Comparison of ENCODE assay signal across 1 cellular context in the genomic region with DNA sequence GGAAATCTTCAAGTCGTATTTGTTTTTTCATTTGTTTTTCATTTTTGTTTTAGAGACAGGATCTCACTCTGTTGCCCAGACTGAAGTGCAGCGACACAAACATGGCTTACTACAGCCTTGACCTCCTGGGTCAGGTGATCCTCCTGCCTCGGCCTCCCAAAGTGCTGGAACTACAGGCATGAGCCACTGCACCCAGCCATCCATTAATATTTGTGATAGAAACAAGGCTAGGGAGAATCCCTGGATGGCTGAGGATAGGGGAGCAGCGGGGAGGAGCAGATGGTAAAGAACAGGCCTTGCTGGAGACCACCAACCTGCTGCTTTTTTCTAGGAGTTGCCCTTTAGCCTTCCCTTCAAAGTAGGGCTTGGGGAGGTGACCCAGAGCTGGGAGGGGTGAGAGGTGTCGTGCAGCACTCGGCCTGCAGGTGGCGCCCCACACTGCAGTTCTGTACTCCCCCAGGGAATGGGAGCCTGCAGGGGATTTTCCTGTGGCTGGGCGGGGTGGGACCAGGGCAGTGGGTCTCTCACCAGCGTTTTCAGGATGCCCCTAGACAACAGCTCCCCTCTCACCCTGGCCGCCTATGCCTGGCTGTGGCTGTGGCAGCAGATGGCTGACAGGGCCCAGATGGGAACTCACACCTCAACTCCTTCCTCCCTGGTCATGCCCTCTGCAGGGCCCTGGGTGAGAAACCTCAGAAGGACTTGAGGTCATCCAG.
A peak's percentile ranks its signal among the peaks of the same experiment; 100 is the strongest.
TF ChIP-seq lines count a peak whose summit lies in the region.

No MANE protein-coding gene starts in this region.

TF ChIP-seq in K562, 482 proteins besides CTCF, POLR2A, EP300 and RAD21 (continued from another document and continues in another):
- TF ChIP-seq, protein P1, sequence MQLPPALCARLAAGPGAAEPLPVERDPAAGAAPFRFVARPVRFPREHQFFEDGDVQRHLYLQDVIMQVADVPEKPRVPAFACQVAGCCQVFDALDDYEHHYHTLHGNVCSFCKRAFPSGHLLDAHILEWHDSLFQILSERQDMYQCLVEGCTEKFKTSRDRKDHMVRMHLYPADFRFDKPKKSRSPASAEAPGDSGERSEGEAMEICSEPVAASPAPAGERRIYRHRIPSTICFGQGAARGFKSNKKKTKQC (CRISPR knock-in tag; IDR thresholded peaks at IDR 0.05) = 0 out of 2 replicates have a peak, but pooled peaks have one; percentile 19
- TF ChIP-seq ATF7 (IDR thresholded peaks at IDR 0.05) = 0 out of 2 replicates have a peak, but pooled peaks have one; percentile 18
- TF ChIP-seq, protein P2, sequence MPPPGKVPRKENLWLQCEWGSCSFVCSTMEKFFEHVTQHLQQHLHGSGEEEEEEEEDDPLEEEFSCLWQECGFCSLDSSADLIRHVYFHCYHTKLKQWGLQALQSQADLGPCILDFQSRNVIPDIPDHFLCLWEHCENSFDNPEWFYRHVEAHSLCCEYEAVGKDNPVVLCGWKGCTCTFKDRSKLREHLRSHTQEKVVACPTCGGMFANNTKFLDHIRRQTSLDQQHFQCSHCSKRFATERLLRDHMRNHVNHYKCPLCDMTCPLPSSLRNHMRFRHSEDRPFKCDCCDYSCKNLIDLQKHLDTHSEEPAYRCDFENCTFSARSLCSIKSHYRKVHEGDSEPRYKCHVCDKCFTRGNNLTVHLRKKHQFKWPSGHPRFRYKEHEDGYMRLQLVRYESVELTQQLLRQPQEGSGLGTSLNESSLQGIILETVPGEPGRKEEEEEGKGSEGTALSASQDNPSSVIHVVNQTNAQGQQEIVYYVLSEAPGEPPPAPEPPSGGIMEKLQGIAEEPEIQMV (tag; conservative IDR thresholded peaks at IDR 0.05; ENCODE audit: low read depth) = no peak
- TF ChIP-seq ESRRA (IDR thresholded peaks at IDR 0.05; ENCODE audit: borderline replicate concordance, low read depth) = peak; percentile 83
- TF ChIP-seq, protein P3, sequence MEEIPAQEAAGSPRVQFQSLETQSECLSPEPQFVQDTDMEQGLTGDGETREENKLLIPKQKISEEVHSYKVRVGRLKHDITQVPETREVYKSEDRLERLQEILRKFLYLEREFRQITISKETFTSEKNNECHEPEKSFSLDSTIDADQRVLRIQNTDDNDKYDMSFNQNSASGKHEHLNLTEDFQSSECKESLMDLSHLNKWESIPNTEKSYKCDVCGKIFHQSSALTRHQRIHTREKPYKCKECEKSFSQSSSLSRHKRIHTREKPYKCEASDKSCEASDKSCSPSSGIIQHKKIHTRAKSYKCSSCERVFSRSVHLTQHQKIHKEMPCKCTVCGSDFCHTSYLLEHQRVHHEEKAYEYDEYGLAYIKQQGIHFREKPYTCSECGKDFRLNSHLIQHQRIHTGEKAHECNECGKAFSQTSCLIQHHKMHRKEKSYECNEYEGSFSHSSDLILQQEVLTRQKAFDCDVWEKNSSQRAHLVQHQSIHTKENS (CRISPR knock-in tag; IDR thresholded peaks at IDR 0.05) = no peak
- TF ChIP-seq, protein P4, sequence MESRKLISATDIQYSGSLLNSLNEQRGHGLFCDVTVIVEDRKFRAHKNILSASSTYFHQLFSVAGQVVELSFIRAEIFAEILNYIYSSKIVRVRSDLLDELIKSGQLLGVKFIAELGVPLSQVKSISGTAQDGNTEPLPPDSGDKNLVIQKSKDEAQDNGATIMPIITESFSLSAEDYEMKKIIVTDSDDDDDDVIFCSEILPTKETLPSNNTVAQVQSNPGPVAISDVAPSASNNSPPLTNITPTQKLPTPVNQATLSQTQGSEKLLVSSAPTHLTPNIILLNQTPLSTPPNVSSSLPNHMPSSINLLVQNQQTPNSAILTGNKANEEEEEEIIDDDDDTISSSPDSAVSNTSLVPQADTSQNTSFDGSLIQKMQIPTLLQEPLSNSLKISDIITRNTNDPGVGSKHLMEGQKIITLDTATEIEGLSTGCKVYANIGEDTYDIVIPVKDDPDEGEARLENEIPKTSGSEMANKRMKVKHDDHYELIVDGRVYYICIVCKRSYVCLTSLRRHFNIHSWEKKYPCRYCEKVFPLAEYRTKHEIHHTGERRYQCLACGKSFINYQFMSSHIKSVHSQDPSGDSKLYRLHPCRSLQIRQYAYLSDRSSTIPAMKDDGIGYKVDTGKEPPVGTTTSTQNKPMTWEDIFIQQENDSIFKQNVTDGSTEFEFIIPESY (CRISPR knock-in tag; IDR thresholded peaks at IDR 0.05) = 0 out of 2 replicates have a peak, but pooled peaks have one; percentile 16
- TF ChIP-seq, protein P5, sequence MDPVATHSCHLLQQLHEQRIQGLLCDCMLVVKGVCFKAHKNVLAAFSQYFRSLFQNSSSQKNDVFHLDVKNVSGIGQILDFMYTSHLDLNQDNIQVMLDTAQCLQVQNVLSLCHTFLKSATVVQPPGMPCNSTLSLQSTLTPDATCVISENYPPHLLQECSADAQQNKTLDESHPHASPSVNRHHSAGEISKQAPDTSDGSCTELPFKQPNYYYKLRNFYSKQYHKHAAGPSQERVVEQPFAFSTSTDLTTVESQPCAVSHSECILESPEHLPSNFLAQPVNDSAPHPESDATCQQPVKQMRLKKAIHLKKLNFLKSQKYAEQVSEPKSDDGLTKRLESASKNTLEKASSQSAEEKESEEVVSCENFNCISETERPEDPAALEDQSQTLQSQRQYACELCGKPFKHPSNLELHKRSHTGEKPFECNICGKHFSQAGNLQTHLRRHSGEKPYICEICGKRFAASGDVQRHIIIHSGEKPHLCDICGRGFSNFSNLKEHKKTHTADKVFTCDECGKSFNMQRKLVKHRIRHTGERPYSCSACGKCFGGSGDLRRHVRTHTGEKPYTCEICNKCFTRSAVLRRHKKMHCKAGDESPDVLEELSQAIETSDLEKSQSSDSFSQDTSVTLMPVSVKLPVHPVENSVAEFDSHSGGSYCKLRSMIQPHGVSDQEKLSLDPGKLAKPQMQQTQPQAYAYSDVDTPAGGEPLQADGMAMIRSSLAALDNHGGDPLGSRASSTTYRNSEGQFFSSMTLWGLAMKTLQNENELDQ (CRISPR knock-in tag; IDR thresholded peaks at IDR 0.05; ENCODE audit: borderline replicate concordance) = 0 out of 2 replicates have a peak, but pooled peaks have one; percentile 39
- TF ChIP-seq, protein P6, sequence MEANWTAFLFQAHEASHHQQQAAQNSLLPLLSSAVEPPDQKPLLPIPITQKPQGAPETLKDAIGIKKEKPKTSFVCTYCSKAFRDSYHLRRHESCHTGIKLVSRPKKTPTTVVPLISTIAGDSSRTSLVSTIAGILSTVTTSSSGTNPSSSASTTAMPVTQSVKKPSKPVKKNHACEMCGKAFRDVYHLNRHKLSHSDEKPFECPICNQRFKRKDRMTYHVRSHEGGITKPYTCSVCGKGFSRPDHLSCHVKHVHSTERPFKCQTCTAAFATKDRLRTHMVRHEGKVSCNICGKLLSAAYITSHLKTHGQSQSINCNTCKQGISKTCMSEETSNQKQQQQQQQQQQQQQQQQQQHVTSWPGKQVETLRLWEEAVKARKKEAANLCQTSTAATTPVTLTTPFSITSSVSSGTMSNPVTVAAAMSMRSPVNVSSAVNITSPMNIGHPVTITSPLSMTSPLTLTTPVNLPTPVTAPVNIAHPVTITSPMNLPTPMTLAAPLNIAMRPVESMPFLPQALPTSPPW (CRISPR knock-in tag; IDR thresholded peaks at IDR 0.05) = peak; percentile 63
- no peak for TF ChIP-seq ZNF57 (CRISPR knock-in tag; IDR thresholded peaks at IDR 0.05)
- no peak for TF ChIP-seq MTF1 (CRISPR knock-in tag; IDR thresholded peaks at IDR 0.05; ENCODE audit: borderline replicate concordance)
- TF ChIP-seq E2F3 (CRISPR knock-in tag; IDR thresholded peaks at IDR 0.05) = 0 out of 2 replicates have a peak, but pooled peaks have one; percentile 9
- peak in 1 of 2 experiments; percentile 58; a peak in 1 of 4 replicates for TF ChIP-seq NONO (IDR thresholded peaks at IDR 0.05; ENCODE audit: low read depth in 2 of 2, low read length in 1 of 2)
- TF ChIP-seq RCOR1 (IDR thresholded peaks at IDR 0.05; ENCODE audit: borderline replicate concordance in 1 of 2, low read depth in 2 of 2, low read length in 2 of 2) = 0 out of 4 replicates have a peak, but pooled peaks of 1 of the 2 experiments have one; percentile 35
- TF ChIP-seq CBX1 (IDR thresholded peaks at IDR 0.05; ENCODE audit: low read depth) = no peak
- TF ChIP-seq ZNF140 (CRISPR knock-in tag; IDR thresholded peaks at IDR 0.05) = no peak
- TF ChIP-seq, protein P7, sequence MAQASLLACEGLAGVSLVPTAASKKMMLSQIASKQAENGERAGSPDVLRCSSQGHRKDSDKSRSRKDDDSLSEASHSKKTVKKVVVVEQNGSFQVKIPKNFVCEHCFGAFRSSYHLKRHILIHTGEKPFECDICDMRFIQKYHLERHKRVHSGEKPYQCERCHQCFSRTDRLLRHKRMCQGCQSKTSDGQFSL (CRISPR knock-in tag; IDR thresholded peaks at IDR 0.05) = peak; percentile 80
- TF ChIP-seq, protein P7 (tag; IDR thresholded peaks at IDR 0.05) = no peak
- TF ChIP-seq NRF1 (conservative IDR thresholded peaks at IDR 0.05 in 1 of 2, IDR thresholded peaks at IDR 0.05 in 1 of 2) = no peak
- no peak for TF ChIP-seq MCM2 (IDR thresholded peaks at IDR 0.05; ENCODE audit: low read depth)
- TF ChIP-seq, protein P8, sequence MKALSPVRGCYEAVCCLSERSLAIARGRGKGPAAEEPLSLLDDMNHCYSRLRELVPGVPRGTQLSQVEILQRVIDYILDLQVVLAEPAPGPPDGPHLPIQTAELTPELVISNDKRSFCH (CRISPR knock-in tag; IDR thresholded peaks at IDR 0.05) = no peak
- TF ChIP-seq, protein P8 (tag; IDR thresholded peaks at IDR 0.05) = peak; percentile 38; the same call in 1 of the 2 replicates
- TF ChIP-seq, protein P9, sequence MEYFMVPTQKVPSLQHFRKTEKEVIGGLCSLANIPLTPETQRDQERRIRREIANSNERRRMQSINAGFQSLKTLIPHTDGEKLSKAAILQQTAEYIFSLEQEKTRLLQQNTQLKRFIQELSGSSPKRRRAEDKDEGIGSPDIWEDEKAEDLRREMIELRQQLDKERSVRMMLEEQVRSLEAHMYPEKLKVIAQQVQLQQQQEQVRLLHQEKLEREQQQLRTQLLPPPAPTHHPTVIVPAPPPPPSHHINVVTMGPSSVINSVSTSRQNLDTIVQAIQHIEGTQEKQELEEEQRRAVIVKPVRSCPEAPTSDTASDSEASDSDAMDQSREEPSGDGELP (CRISPR knock-in tag; IDR thresholded peaks at IDR 0.05; ENCODE audit: borderline replicate concordance) = peak; percentile 51; the same call in 1 of the 2 replicates
- TF ChIP-seq, protein P10, sequence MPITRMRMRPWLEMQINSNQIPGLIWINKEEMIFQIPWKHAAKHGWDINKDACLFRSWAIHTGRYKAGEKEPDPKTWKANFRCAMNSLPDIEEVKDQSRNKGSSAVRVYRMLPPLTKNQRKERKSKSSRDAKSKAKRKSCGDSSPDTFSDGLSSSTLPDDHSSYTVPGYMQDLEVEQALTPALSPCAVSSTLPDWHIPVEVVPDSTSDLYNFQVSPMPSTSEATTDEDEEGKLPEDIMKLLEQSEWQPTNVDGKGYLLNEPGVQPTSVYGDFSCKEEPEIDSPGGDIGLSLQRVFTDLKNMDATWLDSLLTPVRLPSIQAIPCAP (CRISPR knock-in tag; IDR thresholded peaks at IDR 0.05; ENCODE audit: borderline replicate concordance) = 0 out of 2 replicates have a peak, but pooled peaks have one; percentile 50
- TF ChIP-seq HCFC1 (IDR thresholded peaks at IDR 0.05; ENCODE audit: low read depth, low read length) = peak; percentile 30; the same call in 1 of the 2 replicates
- no peak for TF ChIP-seq BCL6 (CRISPR knock-in tag; IDR thresholded peaks at IDR 0.05)
- peak; percentile 60 for TF ChIP-seq KLF16 (IDR thresholded peaks at IDR 0.05)
- TF ChIP-seq ZBTB17 (CRISPR knock-in tag; IDR thresholded peaks at IDR 0.05) = no peak
- TF ChIP-seq CC2D1A (IDR thresholded peaks at IDR 0.05) = peak; percentile 50; the same call in 1 of the 2 replicates
- TF ChIP-seq SMC3 (conservative IDR thresholded peaks at IDR 0.05; ENCODE audit: insufficient read depth, low read depth, low read length) = peak; percentile 92
- TF ChIP-seq RB1 (IDR thresholded peaks at IDR 0.05; ENCODE audit: low read depth) = peak; percentile 65
- TF ChIP-seq ZNF253 (CRISPR knock-in tag; conservative IDR thresholded peaks at IDR 0.05) = no peak
- TF ChIP-seq BRD9 (IDR thresholded peaks at IDR 0.05; ENCODE audit: low read depth, partially characterized antibody) = no peak
- TF ChIP-seq SETDB1 (IDR thresholded peaks at IDR 0.05; ENCODE audit: low read length) = no peak
- 0 out of 2 replicates have a peak, but pooled peaks have one; percentile 51 for TF ChIP-seq ZNF165 (CRISPR knock-in tag; IDR thresholded peaks at IDR 0.05; ENCODE audit: borderline replicate concordance)
- no peak for TF ChIP-seq TAL1 (IDR thresholded peaks at IDR 0.05)
- TF ChIP-seq U2AF1 (optimal IDR thresholded peaks at IDR 0.05; ENCODE audit: low read depth, low read length) = no peak
- TF ChIP-seq NELFE (IDR thresholded peaks at IDR 0.05; ENCODE audit: insufficient read depth, insufficient read length) = no peak
- TF ChIP-seq XRCC5 (IDR thresholded peaks at IDR 0.05; ENCODE audit: low read depth, low read length) = peak; percentile 40; the same call in 1 of the 2 replicates
- TF ChIP-seq NR2F6 (CRISPR knock-in tag; IDR thresholded peaks at IDR 0.05) = no peak
- peak; percentile 42 for TF ChIP-seq JUND (IDR thresholded peaks at IDR 0.05; ENCODE audit: borderline replicate concordance, low read depth, low read length)
- TF ChIP-seq JUND (tag; IDR thresholded peaks at IDR 0.05; ENCODE audit: borderline replicate concordance, low read depth, low read length) = no peak; the same call in 2 of the 3 replicates
- no peak for TF ChIP-seq ERF (CRISPR knock-in tag; IDR thresholded peaks at IDR 0.05)
- peak; percentile 38 to 56; a peak in 2 of 4 replicates for TF ChIP-seq MAZ (CRISPR knock-in tag; conservative IDR thresholded peaks at IDR 0.05 in 1 of 2, IDR thresholded peaks at IDR 0.05 in 1 of 2)
- TF ChIP-seq CTBP1 (IDR thresholded peaks at IDR 0.05; ENCODE audit: borderline replicate concordance) = 0 out of 2 replicates have a peak, but pooled peaks have one; percentile 28
- TF ChIP-seq CHD2 (IDR thresholded peaks at IDR 0.05; ENCODE audit: low read depth, low read length) = 0 out of 2 replicates have a peak, but pooled peaks have one; percentile 16
- TF ChIP-seq, protein P11, sequence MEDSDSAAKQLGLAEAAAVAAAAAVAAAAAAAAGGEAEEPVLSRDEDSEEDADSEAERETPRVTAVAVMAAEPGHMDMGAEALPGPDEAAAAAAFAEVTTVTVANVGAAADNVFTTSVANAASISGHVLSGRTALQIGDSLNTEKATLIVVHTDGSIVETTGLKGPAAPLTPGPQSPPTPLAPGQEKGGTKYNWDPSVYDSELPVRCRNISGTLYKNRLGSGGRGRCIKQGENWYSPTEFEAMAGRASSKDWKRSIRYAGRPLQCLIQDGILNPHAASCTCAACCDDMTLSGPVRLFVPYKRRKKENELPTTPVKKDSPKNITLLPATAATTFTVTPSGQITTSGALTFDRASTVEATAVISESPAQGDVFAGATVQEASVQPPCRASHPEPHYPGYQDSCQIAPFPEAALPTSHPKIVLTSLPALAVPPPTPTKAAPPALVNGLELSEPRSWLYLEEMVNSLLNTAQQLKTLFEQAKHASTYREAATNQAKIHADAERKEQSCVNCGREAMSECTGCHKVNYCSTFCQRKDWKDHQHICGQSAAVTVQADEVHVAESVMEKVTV (CRISPR knock-in tag; IDR thresholded peaks at IDR 0.05) = peak; percentile 58; the same call in 1 of the 2 replicates
